ENCODE assay signal across 13 cellular contexts in genomic region chr2:179562330-179562885, GRCh38.
DNase-seq lines count a peak whose midpoint lies in the region; ATAC-seq, FAIRE-seq and TF ChIP-seq lines count a peak whose summit lies in the region.
"Had no signal": no experiment of that assay in that cellular context is flagged by ENCODE, and none has a peak within 500 bp of the region (broad histone marks: within the 10 kb centered on the region; RNA-seq: fewer than 3 reads in every experiment).

No MANE protein-coding gene starts in this region.

- peak; percentile 86 for DNase-seq in NCI-H2107 treated with DMSO at 0.1 percent for 48 hours (lab: John Stamatoyannopoulos, UW; ENCODE audit: unreplicated experiment)
- DNase-seq in choroid plexus epithelial cell (ENCODE audit: low read depth), result peak; percentile 14
- no peak for DNase-seq in osteoblast (ENCODE audit: insufficient read length, low spot score, missing footprints)
- DNase-seq in foreskin keratinocyte, result no peak
- DNase-seq in urothelium cell line (ENCODE audit: low spot score), result no peak
- no peak for DNase-seq in HuH-7 (ENCODE audit: low spot score)
- DNase-seq: activated CD4-positive, alpha-beta T cell treated with anti-CD3 and anti-CD28 coated beads for 36 hours; effector memory CD8-positive, alpha-beta T cell; mammary epithelial cell; stimulated activated CD4-positive, alpha-beta T cell treated with anti-CD3 and anti-CD28 coated beads, Interleukin-4, amount 100 ng/mL, for 1 hour; stimulated activated naive CD8-positive, alpha-beta T cell treated with anti-CD3 and anti-CD28 coated beads, Interleukin-15, Interleukin-2, amounts not matched to agents 100 U/mL and 50 U/mL, for 24 hours had no signal

- no peaks in the 10 kb centered on the region for H3K4me1 ChIP-seq in HEK293 (ENCODE audit: control insufficient read depth, insufficient read depth, low read length)
- no peaks in the 10 kb centered on the region for H3K4me1 ChIP-seq in osteoblast (ENCODE audit: insufficient read depth, low read length)
- H3K4me1 ChIP-seq in foreskin keratinocyte, result no peaks in the 10 kb centered on the region

- H3K9me3 ChIP-seq in HEK293 (ENCODE audit: control insufficient read depth, insufficient read depth, low read depth, low read length) (no peaks in the 10 kb centered on the region), osteoblast (ENCODE audit: low read depth, low read length) (no peaks in the 10 kb centered on the region)

- no peaks in the 10 kb centered on the region for H3K79me2 ChIP-seq in osteoblast (ENCODE audit: insufficient read depth, low read length)

- H3K27me3 ChIP-seq in osteoblast (ENCODE audit: insufficient read depth, low read length) (no peaks in the 10 kb centered on the region), foreskin keratinocyte (no peaks in the 10 kb centered on the region)

- H3K27ac ChIP-seq in HEK293 (ENCODE audit: extremely low read depth, low read depth, low read length) (no peak overlapping the region), osteoblast (ENCODE audit: low read depth, low read length) (no peak overlapping the region), foreskin keratinocyte (no peak overlapping the region)

- ATAC-seq in foreskin keratinocyte, result no peak
- no peak for ATAC-seq in HG03469 (IDR thresholded peaks at IDR 0.05; ENCODE audit: unreplicated experiment)
- ATAC-seq: activated CD4-positive, alpha-beta T cell treated with anti-CD3 and anti-CD28 coated beads for 36 hours; effector memory CD8-positive, alpha-beta T cell; stimulated activated naive CD8-positive, alpha-beta T cell treated with anti-CD3 and anti-CD28 coated beads, Interleukin-15, Interleukin-2, amounts not matched to agents 100 U/mL and 50 U/mL, for 24 hours had no signal

- POLR2A ChIA-PET in HEK293 (lab: Yijun Ruan, JAX), result interaction anchor here (0.6 kb wide), 1 partner anchor 33 kb away, joined by 4 read pairs; no protein-coding TSS in a partner anchor

- no peaks in the 10 kb centered on the region for H4K20me1 ChIP-seq in osteoblast (ENCODE audit: insufficient read depth, low read length)

- H3K4me3 ChIP-seq in HEK293 (ENCODE audit: low read depth, low read length) (no peak overlapping the region), choroid plexus epithelial cell (ENCODE audit: low read depth, low read length) (no peak overlapping the region), osteoblast (ENCODE audit: insufficient read depth, low read length) (peak overlapping the region; percentile 55)

- TF ChIP-seq CTCF in HEK293 (tag by site-specific recombination; IDR thresholded peaks at IDR 0.05) (no peak), choroid plexus epithelial cell (conservative IDR thresholded peaks at IDR 0.05; ENCODE audit: low read depth, low read length) (no peak), osteoblast (IDR thresholded peaks at IDR 0.05; ENCODE audit: extremely low read depth, low read depth, low read length) (no peak), foreskin keratinocyte (conservative IDR thresholded peaks at IDR 0.05) (no peak)

- peak overlapping the region; percentile 82 for H3K4me2 ChIP-seq in osteoblast (ENCODE audit: insufficient read depth, low read length)

- FAIRE-seq in urothelium cell line (lab: Jason Lieb, UNC), result no peak

- peak overlapping the region; percentile 86 for H2AFZ ChIP-seq in osteoblast (ENCODE audit: low read length)

- no peaks in the 10 kb centered on the region for H3K36me3 ChIP-seq in HEK293 (ENCODE audit: control insufficient read depth in 2 of 2, insufficient read depth in 1 of 2, low read length in 2 of 2)
- H3K36me3 ChIP-seq in osteoblast (ENCODE audit: insufficient read depth, low read length), result no peaks in the 10 kb centered on the region

- CTCF ChIA-PET in HEK293 (lab: Yijun Ruan, JAX), result no interaction called here

TF ChIP-seq in HEK293, 187 proteins besides CTCF, POLR2A, EP300 and RAD21:
- TF ChIP-seq ZBTB44 (tag by site-specific recombination; IDR thresholded peaks at IDR 0.05) (peak; percentile 19; the same call in 1 of the 2 replicates), ZNF529 (tag by site-specific recombination; IDR thresholded peaks at IDR 0.05; ENCODE audit: insufficient replicate concordance) (no peak), OSR2 (tag by site-specific recombination; IDR thresholded peaks at IDR 0.05) (peak; percentile 64; the same call in 1 of the 2 replicates), ZNF510 (tag by site-specific recombination; IDR thresholded peaks at IDR 0.05; ENCODE audit: insufficient replicate concordance) (no peak), SP7 (tag by site-specific recombination; IDR thresholded peaks at IDR 0.05) (peak; percentile 84), MYNN (tag by site-specific recombination; IDR thresholded peaks at IDR 0.05; ENCODE audit: borderline replicate concordance) (no peak), ZBTB17 (tag by site-specific recombination; IDR thresholded peaks at IDR 0.05) (peak; percentile 26; the same call in 1 of the 2 replicates), PRDM6 (tag by site-specific recombination; IDR thresholded peaks at IDR 0.05) (peak; percentile 26; the same call in 1 of the 2 replicates), KLF9 (tag by site-specific recombination; IDR thresholded peaks at IDR 0.05; ENCODE audit: low read depth) (no peak)
TF ChIP-seq in HEK293: peak in this region for 5.

Comparison
In these comparisons a context has a peak if more than half of its experiments do, and no peak if none do; other contexts are left out.
1. DNase-seq: peak in NCI-H2107 treated with DMSO at 0.1 percent for 48 hours (single experiment) and choroid plexus epithelial cell (single experiment); none in osteoblast (single experiment), foreskin keratinocyte (0 of 2), urothelium cell line (single experiment) and HuH-7 (single experiment).